Comparison of ENCODE assay signal across 17 cellular contexts in genomic region chrX:2577844-2578444, GRCh38.
DNase-seq lines count a peak whose midpoint lies in the region; ATAC-seq and TF ChIP-seq lines count a peak whose summit lies in the region.
"Had no signal": no experiment of that assay in that cellular context is flagged by ENCODE, and none has a peak within 500 bp of the region (broad histone marks: within the 10 kb centered on the region; RNA-seq: fewer than 3 reads in every experiment).

No MANE protein-coding gene starts in this region.

- no peak overlapping the region for H4K8ac ChIP-seq in trophoblast cell (ENCODE audit: low read depth, low read length)

- H3K4me1 ChIP-seq in trophoblast cell (ENCODE audit: control insufficient read depth in 1 of 2, insufficient read depth in 2 of 2, low read length in 2 of 2): peaks cover 0 to 3% of the 10 kb centered on the region in 2 experiments

- no peak overlapping the region for H2AK5ac ChIP-seq in trophoblast cell (ENCODE audit: low read length)

- CTCF ChIA-PET in activated CD4-positive, alpha-beta T cell treated with anti-CD3 and anti-CD28 coated beads for 36 hours (lab: Charles Lee): no interaction called here

- H2BK5ac ChIP-seq in trophoblast cell (ENCODE audit: low read depth, low read length, poor library complexity): no peak overlapping the region

- H3K14ac ChIP-seq in trophoblast cell (ENCODE audit: low read length): no peak overlapping the region

- no peaks in the 10 kb centered on the region for H3K36me3 Mint-ChIP-seq in activated CD4-positive, alpha-beta T cell treated with anti-CD3 and anti-CD28 coated beads for 36 hours (ENCODE audit: low read depth)
- H3K36me3 Mint-ChIP-seq in chondrocyte (ENCODE audit: low read depth): peaks cover 2% of the 10 kb centered on the region
- H3K36me3 Mint-ChIP-seq: activated CD8-positive, alpha-beta memory T cell treated with anti-CD3 and anti-CD28 coated beads, Interleukin-2, amount 10 ng/mL, durations not matched to agents 7 days and 5 days; activated naive CD8-positive, alpha-beta T cell treated with anti-CD3 and anti-CD28 coated beads, Interleukin-2, amount 10 ng/mL, durations not matched to agents 7 days and 5 days; natural killer cell treated with Interleukin-12 subunit alpha and Interleukin-12 subunit beta and Interleukin-15 and Interleukin-18, amount 100 ng/mL, for 72 hours had no signal

- intact Hi-C loops in activated CD4-positive, alpha-beta T cell treated with anti-CD3 and anti-CD28 coated beads for 36 hours (cut with DNase I, micrococcal nuclease): no loop called here

- H3K9me3 ChIP-seq in trophoblast cell (ENCODE audit: insufficient read depth, low read depth, low read length): peaks cover 2% of the 10 kb centered on the region
- H3K9me3 ChIP-seq: sigmoid colon had no signal

- TF ChIP-seq CTCF in chondrocyte (IDR thresholded peaks at IDR 0.05): peak; percentile 40

- H3K9ac ChIP-seq in trophoblast cell (ENCODE audit: low read length): no peak overlapping the region

- no peak overlapping the region for H3K4me3 ChIP-seq in trophoblast cell (ENCODE audit: low read depth, low read length)
- H3K4me3 ChIP-seq: sigmoid colon had no signal

- no peak overlapping the region for H3K23ac ChIP-seq in trophoblast cell (ENCODE audit: low read length)

- no peak overlapping the region for H4K12ac ChIP-seq in trophoblast cell (ENCODE audit: low read depth, low read length)

- peak; percentile 87 for ATAC-seq in activated CD4-positive, alpha-beta T cell treated with anti-CD3 and anti-CD28 coated beads for 36 hours
- ATAC-seq in GM21423 (IDR thresholded peaks at IDR 0.05; ENCODE audit: unreplicated experiment): no peak
- ATAC-seq in GM19467 (IDR thresholded peaks at IDR 0.05; ENCODE audit: unreplicated experiment): no peak
- ATAC-seq in HG02759 (IDR thresholded peaks at IDR 0.05; ENCODE audit: unreplicated experiment): no peak
- ATAC-seq: activated CD8-positive, alpha-beta memory T cell treated with anti-CD3 and anti-CD28 coated beads, Interleukin-2, amount 10 ng/mL, durations not matched to agents 7 days and 5 days; left lobe of liver; natural killer cell treated with Interleukin-12 subunit alpha and Interleukin-12 subunit beta and Interleukin-15 and Interleukin-18, amount 100 ng/mL, for 72 hours had no signal

- H3K79me2 ChIP-seq in trophoblast cell (ENCODE audit: control insufficient read depth, insufficient read depth, low read length, poor library complexity): no peaks in the 10 kb centered on the region

- no peak overlapping the region for H3K27ac Mint-ChIP-seq in activated CD4-positive, alpha-beta T cell treated with anti-CD3 and anti-CD28 coated beads for 36 hours
- peak overlapping the region; percentile 93 for H3K27ac Mint-ChIP-seq in chondrocyte (ENCODE audit: unreplicated experiment)
- H3K27ac Mint-ChIP-seq: activated CD8-positive, alpha-beta memory T cell treated with anti-CD3 and anti-CD28 coated beads, Interleukin-2, amount 10 ng/mL, durations not matched to agents 7 days and 5 days; activated naive CD8-positive, alpha-beta T cell treated with anti-CD3 and anti-CD28 coated beads, Interleukin-2, amount 10 ng/mL, durations not matched to agents 7 days and 5 days; CD8-positive, alpha-beta memory T cell; natural killer cell treated with Interleukin-12 subunit alpha and Interleukin-12 subunit beta and Interleukin-15 and Interleukin-18, amount 100 ng/mL, for 72 hours had no signal

- no peak overlapping the region for H3K4me3 Mint-ChIP-seq in activated CD4-positive, alpha-beta T cell treated with anti-CD3 and anti-CD28 coated beads for 36 hours
- peak overlapping the region; percentile 42 for H3K4me3 Mint-ChIP-seq in chondrocyte (ENCODE audit: unreplicated experiment)
- H3K4me3 Mint-ChIP-seq: activated CD8-positive, alpha-beta memory T cell treated with anti-CD3 and anti-CD28 coated beads, Interleukin-2, amount 10 ng/mL, durations not matched to agents 7 days and 5 days; activated naive CD8-positive, alpha-beta T cell treated with anti-CD3 and anti-CD28 coated beads, Interleukin-2, amount 10 ng/mL, durations not matched to agents 7 days and 5 days; CD8-positive, alpha-beta memory T cell; natural killer cell treated with Interleukin-12 subunit alpha and Interleukin-12 subunit beta and Interleukin-15 and Interleukin-18, amount 100 ng/mL, for 72 hours had no signal

- no peak overlapping the region for H3K27ac ChIP-seq in trophoblast cell (ENCODE audit: low read depth, low read length)
- H3K27ac ChIP-seq: epithelial cell of prostate, sigmoid colon had no signal

- H3K4me2 ChIP-seq in trophoblast cell (ENCODE audit: low read length): no peak overlapping the region

- peaks cover 24% of the 10 kb centered on the region for H3K27me3 Mint-ChIP-seq in activated CD4-positive, alpha-beta T cell treated with anti-CD3 and anti-CD28 coated beads for 36 hours
- peaks cover 13% of the 10 kb centered on the region for H3K27me3 Mint-ChIP-seq in chondrocyte (ENCODE audit: low read depth)

- peaks cover 14% of the 10 kb centered on the region for H3K27me3 ChIP-seq in trophoblast cell (ENCODE audit: insufficient read depth, low read length)

- no peaks in the 10 kb centered on the region for H3K36me3 ChIP-seq in trophoblast cell (ENCODE audit: control insufficient read depth in 1 of 2, insufficient read depth in 2 of 2, low read length in 2 of 2)
- H3K36me3 ChIP-seq: sigmoid colon had no signal

- WGBS in trophoblast cell (ENCODE audit: extremely low coverage, insufficient coverage, insufficient read length): no CpG with 5 or more reads among the region's 15 CpGs

- H3K4ac ChIP-seq in trophoblast cell (ENCODE audit: low read depth, low read length): no peak overlapping the region

- H2AFZ ChIP-seq in trophoblast cell (ENCODE audit: insufficient read depth, low read length, poor library complexity): peak overlapping the region; percentile 25

- no peak overlapping the region for H3K18ac ChIP-seq in trophoblast cell (ENCODE audit: low read length)

- POLR2A ChIA-PET in activated CD4-positive, alpha-beta T cell treated with anti-CD3 and anti-CD28 coated beads for 36 hours (lab: Charles Lee): no interaction called here

- no peak overlapping the region for H4K91ac ChIP-seq in trophoblast cell (ENCODE audit: low read depth, low read length)

- peak overlapping the region; percentile 57 for H2BK120ac ChIP-seq in trophoblast cell (ENCODE audit: insufficient read depth, low read length, poor library complexity)

- peak; percentile 21 for DNase-seq in activated CD4-positive, alpha-beta T cell treated with anti-CD3 and anti-CD28 coated beads for 36 hours
- no peak for DNase-seq in activated CD4-positive, alpha-beta T cell treated with anti-CD3 and anti-CD28 coated beads, Interleukin-2, amount 50 U/mL, for 4 hours
- DNase-seq in NCI-H2107 (lab: John Stamatoyannopoulos, UW) (peak; percentile 14), chondrocyte (ENCODE audit: low spot score) (no peak), trophoblast cell (peak in 1 of 2 donors; percentile 32)
- DNase-seq: activated CD8-positive, alpha-beta memory T cell treated with anti-CD3 and anti-CD28 coated beads, Interleukin-2, amount 10 ng/mL, durations not matched to agents 7 days and 5 days; activated naive CD8-positive, alpha-beta T cell treated with anti-CD3 and anti-CD28 coated beads, Interleukin-2, amount 10 ng/mL, durations not matched to agents 7 days and 5 days; CD8-positive, alpha-beta memory T cell; MV-4-11; NCI-H2227 treated with DMSO at 0.1 percent for 48 hours; sigmoid colon had no signal

- H3K9me3 Mint-ChIP-seq in activated CD4-positive, alpha-beta T cell treated with anti-CD3 and anti-CD28 coated beads for 36 hours (ENCODE audit: low read depth): no peaks in the 10 kb centered on the region
- H3K9me3 Mint-ChIP-seq in chondrocyte (ENCODE audit: low read depth): no peaks in the 10 kb centered on the region
- H3K9me3 Mint-ChIP-seq: activated naive CD8-positive, alpha-beta T cell treated with anti-CD3 and anti-CD28 coated beads, Interleukin-2, amount 10 ng/mL, durations not matched to agents 7 days and 5 days; CD8-positive, alpha-beta memory T cell; natural killer cell treated with Interleukin-12 subunit alpha and Interleukin-12 subunit beta and Interleukin-15 and Interleukin-18, amount 100 ng/mL, for 72 hours had no signal

- peak overlapping the region; percentile 51 for H2BK12ac ChIP-seq in trophoblast cell (ENCODE audit: low read length)

- H3K79me1 ChIP-seq in trophoblast cell (ENCODE audit: low read length): peaks cover 4% of the 10 kb centered on the region

- H3K4me1 Mint-ChIP-seq in activated CD4-positive, alpha-beta T cell treated with anti-CD3 and anti-CD28 coated beads for 36 hours: peaks cover 11% of the 10 kb centered on the region
- H3K4me1 Mint-ChIP-seq in chondrocyte (ENCODE audit: low read depth): peaks cover 39% of the 10 kb centered on the region
- H3K4me1 Mint-ChIP-seq: activated CD8-positive, alpha-beta memory T cell treated with anti-CD3 and anti-CD28 coated beads, Interleukin-2, amount 10 ng/mL, durations not matched to agents 7 days and 5 days had no signal

Comparison
In these comparisons a context has a peak if more than half of its experiments do, and no peak if none do; other contexts are left out.
1. DNase-seq: peak in activated CD4-positive, alpha-beta T cell treated with anti-CD3 and anti-CD28 coated beads for 36 hours (single experiment) and NCI-H2107 (single experiment); none in activated CD4-positive, alpha-beta T cell treated with anti-CD3 and anti-CD28 coated beads, Interleukin-2, amount 50 U/mL, for 4 hours (0 of 2) and chondrocyte (single experiment).